ENCODE assay signal across 13 cellular contexts in the genomic region with DNA sequence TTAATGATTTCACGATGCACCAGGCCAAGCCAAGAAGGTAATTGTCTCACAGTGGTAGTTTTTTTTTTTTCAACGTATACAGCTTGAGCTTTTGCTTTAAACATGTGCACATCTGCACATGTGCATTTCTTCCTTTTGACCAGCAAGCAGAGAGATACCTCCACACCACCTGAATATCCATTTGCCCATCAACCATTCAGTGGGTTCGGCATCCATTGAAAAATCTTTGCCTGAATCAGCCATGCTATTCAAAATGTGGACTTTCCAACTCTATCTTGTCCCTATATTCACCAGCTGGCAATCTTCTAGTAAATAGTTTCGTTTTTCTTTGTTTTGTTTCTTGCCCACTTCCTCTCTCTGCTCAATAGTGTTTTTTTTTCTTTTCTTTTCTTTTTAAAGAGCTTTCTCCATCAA. TPM values are rescaled to one million over a fixed set of nuclear protein-coding genes. Genes with fewer than 3 reads are reported as not detected.
A peak's percentile ranks its signal among the peaks of the same experiment; 100 is the strongest.
DNase-seq lines count a peak whose midpoint lies in the region; ATAC-seq, FAIRE-seq and TF ChIP-seq lines count a peak whose summit lies in the region.
"Had no signal": no experiment of that assay in that cellular context is flagged by ENCODE, and none has a peak within 500 bp of the region (broad histone marks: within the 10 kb centered on the region; RNA-seq: fewer than 3 reads in every experiment).

No MANE protein-coding gene starts in this region.

- H2BK15ac ChIP-seq in mesendoderm (replicated peaks; ENCODE audit: low read depth), result no peak overlapping the region

- ATAC-seq in HG03095 (IDR thresholded peaks at IDR 0.05; ENCODE audit: unreplicated experiment) (peak; percentile 61), HG03135 (IDR thresholded peaks at IDR 0.05; ENCODE audit: unreplicated experiment) (no peak), GM21390 (IDR thresholded peaks at IDR 0.05; ENCODE audit: unreplicated experiment) (no peak)
- ATAC-seq: Panc1 had no signal

- H3K36me3 Mint-ChIP-seq in activated CD4-positive, alpha-beta memory T cell treated with anti-CD3 and anti-CD28 coated beads, Interleukin-2, amount 10 ng/mL, durations not matched to agents 7 days and 5 days (ENCODE audit: low read depth), result no peaks in the 10 kb centered on the region

- CTCF ChIA-PET in activated CD4-positive, alpha-beta memory T cell treated with anti-CD3 and anti-CD28 coated beads, Interleukin-2, amount 10 ng/mL, durations not matched to agents 7 days and 5 days (lab: Charles Lee), result interaction anchor here (0.6 to 2.9 kb wide), 16 partner anchors 9 to 358 kb away, joined by 3 to 26 read pairs (median 4); partner anchors contain the start of gene CCDC126

- no peaks in the 10 kb centered on the region for H3K79me2 ChIP-seq in ACC112 (ENCODE audit: control insufficient read depth, insufficient read depth, low read length, unreplicated experiment)
- no peaks in the 10 kb centered on the region for H3K79me2 ChIP-seq in mesendoderm (ENCODE audit: control insufficient read depth, insufficient read depth, low read length)

- H3K9ac ChIP-seq in mesendoderm (ENCODE audit: low read length), result no peak overlapping the region

- H3K4me3 Mint-ChIP-seq in activated CD4-positive, alpha-beta memory T cell treated with anti-CD3 and anti-CD28 coated beads, Interleukin-2, amount 10 ng/mL, durations not matched to agents 7 days and 5 days, result peak overlapping the region; percentile 57

- H4K5ac ChIP-seq in mesendoderm (ENCODE audit: low read length), result no peak overlapping the region

- no peak overlapping the region for H3K23ac ChIP-seq in mesendoderm (ENCODE audit: low read length)

- peak; percentile 74 for FAIRE-seq in GM19239 (lab: Jason Lieb, UNC)

- H3K27me3 ChIP-seq in ACC112 (ENCODE audit: insufficient read depth, low read length) (no peaks in the 10 kb centered on the region), breast epithelium (no peaks in the 10 kb centered on the region), mesendoderm (ENCODE audit: insufficient read depth, low read length, poor library complexity) (no peaks in the 10 kb centered on the region)
- H3K27me3 ChIP-seq: testis had no signal

- DNase-seq in GM19239 (ENCODE audit: insufficient read length, low spot score), result no peak
- DNase-seq in activated CD4-positive, alpha-beta memory T cell treated with anti-CD3 and anti-CD28 coated beads, Interleukin-2, amount 10 ng/mL, durations not matched to agents 7 days and 5 days, result no peak
- DNase-seq in breast epithelium (ENCODE audit: low spot score in 2 of 2), result no peak
- DNase-seq in mesendoderm, result no peak
- DNase-seq: C1 segment of cervical spinal cord; effector CD8-positive, alpha-beta T cell; testis had no signal

- H3K36me3 ChIP-seq in ACC112 (ENCODE audit: insufficient read depth, low read length) (no peaks in the 10 kb centered on the region), breast epithelium (no peaks in the 10 kb centered on the region), mesendoderm (ENCODE audit: control insufficient read depth, insufficient read depth, low read length) (no peaks in the 10 kb centered on the region)

- H3K4me3 ChIP-seq in ACC112 (ENCODE audit: low read depth, low read length) (peak overlapping the region; percentile 5; the same call in 1 of the 2 replicates), breast epithelium (no peak overlapping the region), mesendoderm (ENCODE audit: low read length) (no peak overlapping the region)
- H3K4me3 ChIP-seq: skin epidermis, testis had no signal

- no peaks in the 10 kb centered on the region for H3K9me3 ChIP-seq in breast epithelium
- H3K9me3 ChIP-seq: testis had no signal

- H2AFZ ChIP-seq in ACC112 (ENCODE audit: low read length, unreplicated experiment), result peak overlapping the region; percentile 79

- no CpG with 5 or more reads among the region's 4 CpGs for WGBS in mesendoderm (ENCODE audit: extremely low coverage, insufficient coverage, low lambda C conversion rate)

- no peak overlapping the region for H2AK5ac ChIP-seq in mesendoderm (ENCODE audit: low read length)

- no peak overlapping the region for H3K18ac ChIP-seq in mesendoderm (ENCODE audit: low read length)

- H3K27ac ChIP-seq in ACC112 (ENCODE audit: low read depth, low read length) (no peak overlapping the region), breast epithelium (no peak overlapping the region), mesendoderm (ENCODE audit: low read depth, low read length) (no peak overlapping the region)
- H3K27ac ChIP-seq: testis had no signal

- no peak for TF ChIP-seq CTCF in breast epithelium (IDR thresholded peaks at IDR 0.05)

- H3K56ac ChIP-seq in mesendoderm (ENCODE audit: low read length), result no peak overlapping the region

- POLR2A ChIA-PET in activated CD4-positive, alpha-beta memory T cell treated with anti-CD3 and anti-CD28 coated beads, Interleukin-2, amount 10 ng/mL, durations not matched to agents 7 days and 5 days (lab: Charles Lee), result interaction anchor here (0.7 to 4.0 kb wide), 8 partner anchors 9 to 1586 kb away, joined by 3 to 32 read pairs (median 5); partner anchors contain the start of genes CCDC126 and MALSU1

- no peak overlapping the region for H2BK120ac ChIP-seq in mesendoderm (ENCODE audit: low read depth, low read length)

- no peak overlapping the region for H4K8ac ChIP-seq in mesendoderm (ENCODE audit: low read depth, low read length)

- H3K9me3 Mint-ChIP-seq in activated CD4-positive, alpha-beta memory T cell treated with anti-CD3 and anti-CD28 coated beads, Interleukin-2, amount 10 ng/mL, durations not matched to agents 7 days and 5 days, result no peaks in the 10 kb centered on the region

- no peak overlapping the region for H3K4me2 ChIP-seq in mesendoderm (ENCODE audit: low read length)

- no peak for TF ChIP-seq POLR2A in breast epithelium (IDR thresholded peaks at IDR 0.05)

- no peaks in the 10 kb centered on the region for H3K79me1 ChIP-seq in mesendoderm (ENCODE audit: low read length)

- H3K27me3 Mint-ChIP-seq in activated CD4-positive, alpha-beta memory T cell treated with anti-CD3 and anti-CD28 coated beads, Interleukin-2, amount 10 ng/mL, durations not matched to agents 7 days and 5 days, result no peaks in the 10 kb centered on the region

- H2BK5ac ChIP-seq in mesendoderm (ENCODE audit: low read length), result no peak overlapping the region

- H3K27ac Mint-ChIP-seq in activated CD4-positive, alpha-beta memory T cell treated with anti-CD3 and anti-CD28 coated beads, Interleukin-2, amount 10 ng/mL, durations not matched to agents 7 days and 5 days, result peak overlapping the region; percentile 87

- H3K4me1 ChIP-seq in ACC112 (ENCODE audit: control insufficient read depth, insufficient read depth, low read length, unreplicated experiment), result peaks cover 4% of the 10 kb centered on the region
- no peaks in the 10 kb centered on the region for H3K4me1 ChIP-seq in breast epithelium
- no peaks in the 10 kb centered on the region for H3K4me1 ChIP-seq in mesendoderm (ENCODE audit: control insufficient read depth, low read depth, low read length)
- H3K4me1 ChIP-seq: testis had no signal

- intact Hi-C loops in breast epithelium (cut with DNase I; ENCODE audit: low total_unique reads), result no loop called here

- H3K4ac ChIP-seq in mesendoderm (ENCODE audit: low read depth, low read length), result no peak overlapping the region

- H3K4me1 Mint-ChIP-seq in activated CD4-positive, alpha-beta memory T cell treated with anti-CD3 and anti-CD28 coated beads, Interleukin-2, amount 10 ng/mL, durations not matched to agents 7 days and 5 days, result peaks cover 17% of the 10 kb centered on the region

RNA-seq across cellular contexts. Expression of gene TRA2A, which starts 7.7 kb away (rescaled TPM):
- total RNA-seq in activated CD4-positive, alpha-beta memory T cell treated with anti-CD3 and anti-CD28 coated beads, Interleukin-2, amount 10 ng/mL, durations not matched to agents 7 days and 5 days, result 100 to 1,000 TPM in 1 of 2 experiments, 10 to 100 TPM in 1; 98.1 to 104 TPM
- total RNA-seq in breast epithelium, result 10 to 100 TPM; 40.3 to 72.9 (median 46.2) TPM
- 100 TPM for polyA plus RNA-seq in mesendoderm (2013, experiment 1 of 2)
- polyA plus RNA-seq in mesendoderm (2013, experiment 2 of 2), result 100.0 TPM

RNA-seq across cellular contexts. Expression of gene CCDC126, which starts 57.7 kb away (rescaled TPM):
- total RNA-seq in activated CD4-positive, alpha-beta memory T cell treated with anti-CD3 and anti-CD28 coated beads, Interleukin-2, amount 10 ng/mL, durations not matched to agents 7 days and 5 days, result 1 to 10 TPM; 9.5 to 9.7 TPM
- 10 to 100 TPM; 18.7 to 35.4 (median 24.6) TPM for total RNA-seq in breast epithelium
- 7.6 TPM for polyA plus RNA-seq in mesendoderm (2013, experiment 1 of 2)
- polyA plus RNA-seq in mesendoderm (2013, experiment 2 of 2), result 6.3 TPM
